Comparison of ENCODE assay signal across 27 cellular contexts in the genomic region with DNA sequence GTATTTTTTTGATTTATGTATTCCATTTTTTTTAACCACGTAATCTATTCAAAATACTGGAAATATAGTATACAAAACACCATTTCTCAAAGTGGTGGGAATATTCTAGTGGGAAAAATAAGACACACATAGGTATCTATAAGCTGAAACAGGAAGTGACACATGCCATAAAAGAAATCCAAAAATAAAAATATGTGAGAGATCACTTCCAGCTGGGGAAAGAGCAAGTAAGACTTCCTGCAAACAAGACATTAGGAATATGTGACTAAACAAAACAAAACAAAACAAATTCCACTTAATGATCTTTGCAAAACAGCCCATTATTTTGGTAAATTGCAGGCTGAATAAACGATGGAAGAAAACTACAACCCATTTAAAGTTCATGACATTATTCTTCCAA.
"Had no signal": no experiment of that assay in that cellular context is flagged by ENCODE, and none has a peak within 500 bp of the region (broad histone marks: within the 10 kb centered on the region; RNA-seq: fewer than 3 reads in every experiment).

No MANE protein-coding gene starts in this region.

- H3K4me3 ChIP-seq: ascending aorta, cardiac muscle cell, colonic mucosa, dorsolateral prefrontal cortex, ovary, right lobe of liver, testis, transverse colon had no signal

- H3K9me3 ChIP-seq: ascending aorta, colonic mucosa, neutrophil, ovary, right lobe of liver, testis, transverse colon had no signal

- H3K36me3 ChIP-seq: ascending aorta, cardiac muscle cell, colonic mucosa, neutrophil, ovary, right lobe of liver, transverse colon, WERI-Rb-1 had no signal

- DNase-seq: activated CD4-positive, alpha-beta memory T cell treated with anti-CD3 and anti-CD28 coated beads for 36 hours; activated CD4-positive, alpha-beta T cell treated with anti-CD3 and anti-CD28 coated beads for 48 hours; activated CD8-positive, alpha-beta memory T cell treated with anti-CD3 and anti-CD28 coated beads, Interleukin-2, amount 50 U/mL, for 48 hours; activated gamma-delta T cell; activated naive CD4-positive, alpha-beta T cell treated with anti-CD3 and anti-CD28 coated beads, Interleukin-2, amount 10 ng/mL, durations not matched to agents 7 days and 5 days; activated naive CD8-positive, alpha-beta T cell treated with anti-CD3 and anti-CD28 coated beads, Interleukin-2, amount 10 ng/mL, durations not matched to agents 7 days and 5 days; activated T-cell treated with anti-CD3 and anti-CD28 coated beads, Interleukin-2, amount 50 U/mL, for 24 hours; cerebellar nuclear complex; colonic mucosa; dorsolateral prefrontal cortex; effector memory CD4-positive, alpha-beta T cell; foreskin melanocyte; left ventricle myocardium superior; naive B cell; nephron progenitor cell; ovary; right lobe of liver; stimulated activated CD4-positive, alpha-beta T cell treated with anti-CD3 and anti-CD28 coated beads, Interleukin-4, amount 100 ng/mL, for 1 hour; stimulated activated naive CD8-positive, alpha-beta T cell treated with anti-CD3 and anti-CD28 coated beads, Interleukin-15, Interleukin-2, amounts not matched to agents 100 U/mL and 50 U/mL, for 24 hours; T-cell; testis; transverse colon; WERI-Rb-1 had no signal

- ATAC-seq: activated CD4-positive, CD25-positive, alpha-beta regulatory T cell treated with anti-CD3 and anti-CD28 coated beads, Interleukin-2, amount 50 U/mL, for 24 hours; left ventricle myocardium superior; right lobe of liver; stimulated activated naive CD8-positive, alpha-beta T cell treated with anti-CD3 and anti-CD28 coated beads, Interleukin-15, Interleukin-2, amounts not matched to agents 100 U/mL and 50 U/mL, for 24 hours; T-cell had no signal

- H3K27me3 ChIP-seq: ascending aorta, cardiac muscle cell, colonic mucosa, dorsolateral prefrontal cortex, neutrophil, ovary, right lobe of liver, testis, transverse colon had no signal

- H3K4me1 ChIP-seq: ascending aorta, colonic mucosa, right lobe of liver, testis, transverse colon had no signal

- H3K27ac ChIP-seq: ascending aorta, cardiac muscle cell, colonic mucosa, dorsolateral prefrontal cortex, neutrophil, ovary, right lobe of liver, testis, transverse colon, WERI-Rb-1 had no signal
